In the genomic region with DNA sequence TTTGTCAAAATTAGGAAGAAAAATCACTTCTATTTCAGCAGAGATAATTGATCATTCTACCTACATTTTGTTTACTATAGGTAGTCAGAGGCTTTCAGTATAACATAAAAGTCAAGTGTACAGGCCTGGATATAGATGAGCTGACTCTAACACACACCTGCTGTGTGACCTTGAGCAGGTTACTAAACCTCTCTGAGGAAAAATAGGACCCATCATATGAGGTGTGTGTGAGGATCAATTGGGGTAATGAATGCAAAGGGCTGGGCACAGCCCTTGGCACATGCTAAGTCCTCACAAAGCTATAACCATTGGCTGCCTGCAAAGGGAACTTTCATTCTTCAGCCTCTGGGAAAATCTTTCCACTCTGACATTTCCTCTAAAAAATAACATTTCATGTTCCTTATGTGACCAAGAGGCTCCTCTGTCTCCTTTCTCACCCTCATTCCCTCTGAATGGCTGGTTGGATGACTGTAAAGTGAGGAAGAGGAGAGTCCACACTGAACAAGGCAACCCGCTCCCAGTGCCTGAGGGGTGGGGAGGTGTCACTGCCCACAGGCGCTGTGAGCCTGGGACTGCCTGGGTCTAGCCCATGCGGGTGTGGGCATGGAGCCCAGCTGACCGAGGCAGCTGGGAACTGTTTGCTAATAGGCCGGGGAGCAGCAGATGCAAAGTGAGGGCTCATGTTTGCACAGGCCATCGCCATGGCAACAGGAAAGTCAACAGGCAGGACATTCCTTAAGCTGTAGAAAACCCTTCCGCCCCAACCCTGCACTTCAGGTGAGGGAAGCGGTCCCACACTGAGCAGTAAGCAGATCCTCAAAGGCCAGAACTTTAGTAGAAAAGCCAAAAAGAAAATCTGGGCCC, we compare ENCODE assay signal across 8 cellular contexts. TPM values are rescaled to one million over a fixed set of nuclear protein-coding genes. Genes with fewer than 3 reads are reported as not detected.
DNase-seq lines count a peak whose midpoint lies in the region; ATAC-seq and TF ChIP-seq lines count a peak whose summit lies in the region.

No MANE protein-coding gene starts in this region.

- peak; percentile 64 for TF ChIP-seq POLR2A in prostate gland (IDR thresholded peaks at IDR 0.05)

- H3K9me3 ChIP-seq in left ventricle myocardium inferior (replicated peaks) (no peaks in the 10 kb centered on the region), prostate gland (no peaks in the 10 kb centered on the region)
- H3K9me3 ChIP-seq in CD4-positive, alpha-beta memory T cell (ENCODE audit: control insufficient read depth in 1 of 2, low read length in 2 of 2) = no peaks in the 10 kb centered on the region

- no peak for ATAC-seq in GM19351 (IDR thresholded peaks at IDR 0.05; ENCODE audit: unreplicated experiment)

- no peaks in the 10 kb centered on the region for H3K27me3 ChIP-seq in left ventricle myocardium inferior (ENCODE audit: low read depth)
- H3K27me3 ChIP-seq in prostate gland (replicated peaks; ENCODE audit: insufficient read depth) = no peaks in the 10 kb centered on the region
- H3K27me3 ChIP-seq in CD4-positive, alpha-beta memory T cell (ENCODE audit: insufficient read depth, low read length) = no peaks in the 10 kb centered on the region

- H3K4me1 ChIP-seq in left ventricle myocardium inferior (peaks cover 41% of the 10 kb centered on the region), prostate gland (replicated peaks) (peaks cover 14% of the 10 kb centered on the region)
- no peaks in the 10 kb centered on the region for H3K4me1 ChIP-seq in CD4-positive, alpha-beta memory T cell (ENCODE audit: insufficient read depth, low read length)

- TF ChIP-seq CTCF in left ventricle myocardium inferior (IDR thresholded peaks at IDR 0.05; ENCODE audit: borderline replicate concordance) = no peak
- no peak for TF ChIP-seq CTCF in prostate gland (IDR thresholded peaks at IDR 0.05)

- H3K4me3 Mint-ChIP-seq in CD4-positive, alpha-beta memory T cell = no peak overlapping the region

- intact Hi-C loops in left ventricle myocardium inferior (cut with micrococcal nuclease) (no loop called here), prostate gland (cut with DNase I) (no loop called here)
- intact Hi-C loops in CD4-positive, alpha-beta memory T cell (cut with micrococcal nuclease) = no loop called here

- DNase-seq in DMS 273 (lab: John Stamatoyannopoulos, UW; ENCODE audit: unreplicated experiment) (peak; percentile 95), NCI-H2029 treated with DMSO at 0.1 percent for 48 hours (lab: John Stamatoyannopoulos, UW) (peak; percentile 76), left ventricle myocardium inferior (peak; percentile 81), prostate gland (ENCODE audit: low spot score) (peak; percentile 97), foreskin melanocyte (no peak)
- DNase-seq in CD4-positive, alpha-beta memory T cell = no peak

- peaks cover 0 to 4% (median 0%) of the 10 kb centered on the region in 8 donors for H3K9me3 Mint-ChIP-seq in CD4-positive, alpha-beta memory T cell

- no peak overlapping the region for H3K27ac Mint-ChIP-seq in CD4-positive, alpha-beta memory T cell

- H3K27ac ChIP-seq in angular gyrus (ENCODE audit: low read depth, low read length) (peak overlapping the region; percentile 44), left ventricle myocardium inferior (replicated peaks) (peak overlapping the region; percentile 69), prostate gland (peak overlapping the region; percentile 89 to 96)
- no peak overlapping the region for H3K27ac ChIP-seq in CD4-positive, alpha-beta memory T cell (ENCODE audit: low read depth, low read length)

- CTCF ChIA-PET in CD4-positive, alpha-beta memory T cell (lab: Charles Lee; ENCODE audit: partially characterized antibody) = interaction anchor here (1.9 to 2.3 kb wide), 3 partner anchors 37 to 69 kb away, joined by 5 to 6 read pairs (median 5); a partner anchor contains a TSS

- peaks cover 0 to 1% of the 10 kb centered on the region in 2 donors for H3K27me3 Mint-ChIP-seq in CD4-positive, alpha-beta memory T cell

- WGBS in prostate gland = 11% methylated on average over 8 of the region's 8 CpGs

- POLR2A ChIA-PET in CD4-positive, alpha-beta memory T cell (lab: Charles Lee; ENCODE audit: partially characterized antibody) = no interaction called here

- no peak overlapping the region for H3K4me3 ChIP-seq in left ventricle myocardium inferior
- H3K4me3 ChIP-seq in prostate gland = no peak overlapping the region
- no peak overlapping the region for H3K4me3 ChIP-seq in CD4-positive, alpha-beta memory T cell (ENCODE audit: low read length in 2 of 2)

- no peaks in the 10 kb centered on the region for H3K4me1 Mint-ChIP-seq in CD4-positive, alpha-beta memory T cell

- no peaks in the 10 kb centered on the region for H3K36me3 Mint-ChIP-seq in CD4-positive, alpha-beta memory T cell

- H3K36me3 ChIP-seq in left ventricle myocardium inferior = peaks cover 10% of the 10 kb centered on the region
- H3K36me3 ChIP-seq in prostate gland = no peaks in the 10 kb centered on the region
- no peaks in the 10 kb centered on the region for H3K36me3 ChIP-seq in CD4-positive, alpha-beta memory T cell (ENCODE audit: insufficient read depth, low read length)

RNA-seq across cellular contexts. Expression of a gene that starts 36.8 kb away (rescaled TPM):
- total RNA-seq in left ventricle myocardium inferior (43.6 TPM), prostate gland (10 to 100 TPM; 84.4 to 85.0 TPM)
- 1 to 10 TPM; 1.2 to 2.2 TPM for total RNA-seq in CD4-positive, alpha-beta memory T cell
- polyA plus RNA-seq in CD4-positive, alpha-beta memory T cell = not detected

RNA-seq across cellular contexts. Expression of a gene that starts 51.1 kb away (rescaled TPM):
- 0.66 TPM for total RNA-seq in left ventricle myocardium inferior
- 1 to 10 TPM in 1 of 2 donors, under 1 TPM in 1; 0.14 to 4.7 TPM for total RNA-seq in prostate gland
- total RNA-seq in CD4-positive, alpha-beta memory T cell = under 1 TPM; 0.17 to 0.30 TPM
- under 1 TPM; 0.36 to 0.69 TPM for polyA plus RNA-seq in CD4-positive, alpha-beta memory T cell

Comparison
In these comparisons a context has a peak if more than half of its experiments do, and no peak if none do; other contexts are left out.
1. DNase-seq: peak in DMS 273 (single experiment), NCI-H2029 treated with DMSO at 0.1 percent for 48 hours (single experiment), left ventricle myocardium inferior (single experiment) and prostate gland (single experiment); none in CD4-positive, alpha-beta memory T cell (0 of 5) and foreskin melanocyte (single experiment).
2. RNA of a gene that starts 36.8 kb away (total RNA-seq): 84.4 to 85.0 TPM in prostate gland and 43.6 TPM in left ventricle myocardium inferior (single experiment); 1.2 to 2.2 TPM in CD4-positive, alpha-beta memory T cell; every median in the first group is over 10 times any median in the second.